10 cellular contexts compared by ENCODE assay signal in the genomic region with DNA sequence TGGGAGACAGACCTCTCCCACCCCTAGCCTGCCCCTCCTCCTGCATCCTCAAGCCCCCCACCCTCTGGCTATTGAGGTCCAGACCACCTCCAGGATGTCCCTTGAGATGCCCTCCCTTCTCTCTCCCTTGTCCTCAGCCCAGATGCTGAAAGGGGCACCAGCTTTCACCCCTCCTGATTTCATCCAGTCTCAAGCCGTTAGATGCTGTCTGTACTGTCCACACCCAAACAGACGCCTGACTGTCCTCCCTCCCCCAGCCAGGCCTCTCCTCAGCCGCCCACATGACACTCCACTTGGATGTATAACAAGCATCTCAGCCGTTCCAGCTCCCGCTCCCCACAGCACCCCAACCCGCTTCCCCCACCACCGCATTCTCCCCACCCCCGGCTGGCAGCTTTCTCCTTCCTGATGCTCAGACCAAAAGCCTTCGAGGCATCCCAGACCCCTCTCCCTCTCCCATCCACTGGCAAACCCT. TPM values are rescaled to one million over a fixed set of nuclear protein-coding genes. Genes with fewer than 3 reads are reported as not detected.
DNase-seq lines count a peak whose midpoint lies in the region; ATAC-seq, FAIRE-seq and TF ChIP-seq lines count a peak whose summit lies in the region.
"Had no signal": no experiment of that assay in that cellular context is flagged by ENCODE, and none has a peak within 500 bp of the region (broad histone marks: within the 10 kb centered on the region; RNA-seq: fewer than 3 reads in every experiment).

No MANE protein-coding gene starts in this region.

- FAIRE-seq in GM12892 (lab: Jason Lieb, UNC) = no peak

- no peaks in the 10 kb centered on the region for H3K27me3 Mint-ChIP-seq in activated CD4-positive, alpha-beta memory T cell treated with anti-CD3 and anti-CD28 coated beads for 36 hours
- H3K27me3 Mint-ChIP-seq in activated CD4-positive, alpha-beta memory T cell treated with anti-CD3 and anti-CD28 coated beads, Interleukin-2, amount 10 ng/mL, durations not matched to agents 7 days and 5 days = no peaks in the 10 kb centered on the region
- no peaks in the 10 kb centered on the region for H3K27me3 Mint-ChIP-seq in activated T-helper 17 cell treated with anti-CD3 and anti-CD28 coated beads, Interleukin-2, amount 50 U/mL, for 72 hours
- no peaks in the 10 kb centered on the region for H3K27me3 Mint-ChIP-seq in stimulated activated naive CD8-positive, alpha-beta T cell treated with anti-CD3 and anti-CD28 coated beads, Interleukin-15, amount 100 ng/mL, for 72 hours

- H3K27ac Mint-ChIP-seq in activated CD4-positive, alpha-beta memory T cell treated with anti-CD3 and anti-CD28 coated beads for 36 hours = peak overlapping the region; percentile 77
- H3K27ac Mint-ChIP-seq in activated CD4-positive, alpha-beta memory T cell treated with anti-CD3 and anti-CD28 coated beads, Interleukin-2, amount 10 ng/mL, durations not matched to agents 7 days and 5 days = no peak overlapping the region
- peak overlapping the region; percentile 70 for H3K27ac Mint-ChIP-seq in activated T-helper 17 cell treated with anti-CD3 and anti-CD28 coated beads, Interleukin-2, amount 50 U/mL, for 72 hours
- H3K27ac Mint-ChIP-seq in stimulated activated naive CD8-positive, alpha-beta T cell treated with anti-CD3 and anti-CD28 coated beads, Interleukin-15, amount 100 ng/mL, for 72 hours = peak overlapping the region; percentile 92 to 95

- peaks cover 55% of the 10 kb centered on the region for H3K4me1 Mint-ChIP-seq in activated CD4-positive, alpha-beta memory T cell treated with anti-CD3 and anti-CD28 coated beads for 36 hours (ENCODE audit: low read depth)
- H3K4me1 Mint-ChIP-seq in activated CD4-positive, alpha-beta memory T cell treated with anti-CD3 and anti-CD28 coated beads, Interleukin-2, amount 10 ng/mL, durations not matched to agents 7 days and 5 days = peaks cover 35% of the 10 kb centered on the region
- peaks cover 40% of the 10 kb centered on the region for H3K4me1 Mint-ChIP-seq in activated T-helper 17 cell treated with anti-CD3 and anti-CD28 coated beads, Interleukin-2, amount 50 U/mL, for 72 hours
- H3K4me1 Mint-ChIP-seq in stimulated activated naive CD8-positive, alpha-beta T cell treated with anti-CD3 and anti-CD28 coated beads, Interleukin-15, amount 100 ng/mL, for 72 hours = peaks cover 92% of the 10 kb centered on the region

- H3K4me3 Mint-ChIP-seq in activated CD4-positive, alpha-beta memory T cell treated with anti-CD3 and anti-CD28 coated beads for 36 hours = no peak overlapping the region
- H3K4me3 Mint-ChIP-seq in activated CD4-positive, alpha-beta memory T cell treated with anti-CD3 and anti-CD28 coated beads, Interleukin-2, amount 10 ng/mL, durations not matched to agents 7 days and 5 days = no peak overlapping the region
- H3K4me3 Mint-ChIP-seq in activated T-helper 17 cell treated with anti-CD3 and anti-CD28 coated beads, Interleukin-2, amount 50 U/mL, for 72 hours = peak overlapping the region; percentile 57
- H3K4me3 Mint-ChIP-seq in stimulated activated naive CD8-positive, alpha-beta T cell treated with anti-CD3 and anti-CD28 coated beads, Interleukin-15, amount 100 ng/mL, for 72 hours = peak overlapping the region; percentile 47 to 55

- no peaks in the 10 kb centered on the region for H3K9me3 Mint-ChIP-seq in activated CD4-positive, alpha-beta memory T cell treated with anti-CD3 and anti-CD28 coated beads for 36 hours
- H3K9me3 Mint-ChIP-seq in activated CD4-positive, alpha-beta memory T cell treated with anti-CD3 and anti-CD28 coated beads, Interleukin-2, amount 10 ng/mL, durations not matched to agents 7 days and 5 days = no peaks in the 10 kb centered on the region
- no peaks in the 10 kb centered on the region for H3K9me3 Mint-ChIP-seq in activated T-helper 17 cell treated with anti-CD3 and anti-CD28 coated beads, Interleukin-2, amount 50 U/mL, for 72 hours
- H3K9me3 Mint-ChIP-seq in stimulated activated naive CD8-positive, alpha-beta T cell treated with anti-CD3 and anti-CD28 coated beads, Interleukin-15, amount 100 ng/mL, for 72 hours = no peaks in the 10 kb centered on the region

- H3K36me3 Mint-ChIP-seq in activated CD4-positive, alpha-beta memory T cell treated with anti-CD3 and anti-CD28 coated beads for 36 hours = no peaks in the 10 kb centered on the region
- H3K36me3 Mint-ChIP-seq in activated CD4-positive, alpha-beta memory T cell treated with anti-CD3 and anti-CD28 coated beads, Interleukin-2, amount 10 ng/mL, durations not matched to agents 7 days and 5 days (ENCODE audit: low read depth) = no peaks in the 10 kb centered on the region
- H3K36me3 Mint-ChIP-seq in activated T-helper 17 cell treated with anti-CD3 and anti-CD28 coated beads, Interleukin-2, amount 50 U/mL, for 72 hours (ENCODE audit: low read depth) = no peaks in the 10 kb centered on the region

- no peak for DNase-seq in activated CD4-positive, alpha-beta memory T cell treated with anti-CD3 and anti-CD28 coated beads for 36 hours
- no peak for DNase-seq in activated CD4-positive, alpha-beta memory T cell treated with anti-CD3 and anti-CD28 coated beads, Interleukin-2, amount 10 ng/mL, durations not matched to agents 7 days and 5 days
- DNase-seq in hepatic stellate cell (ENCODE audit: low spot score) (peak; percentile 63), NCI-H146 (lab: John Stamatoyannopoulos, UW) (no peak), NCI-H1694 treated with DMSO at 0.1 percent for 48 hours (lab: John Stamatoyannopoulos, UW) (no peak), GM12892 (ENCODE audit: insufficient read length) (no peak)
- DNase-seq in stimulated activated naive CD8-positive, alpha-beta T cell treated with anti-CD3 and anti-CD28 coated beads, Interleukin-15, amount 100 ng/mL, for 72 hours = no peak
- DNase-seq: NCI-H2029, sigmoid colon had no signal

- TF ChIP-seq POLR2A in GM12892 (IDR thresholded peaks at IDR 0.05; ENCODE audit: low read depth, low read length) = no peak

- ATAC-seq in activated T-helper 17 cell treated with anti-CD3 and anti-CD28 coated beads, Interleukin-2, amount 50 U/mL, for 72 hours (replicated peaks) = no peak
- ATAC-seq in stimulated activated naive CD8-positive, alpha-beta T cell treated with anti-CD3 and anti-CD28 coated beads, Interleukin-15, amount 100 ng/mL, for 72 hours = no peak

- POLR2A ChIA-PET in activated CD4-positive, alpha-beta memory T cell treated with anti-CD3 and anti-CD28 coated beads for 36 hours (lab: Charles Lee) = interaction anchor here (1.2 kb wide), 1 partner anchor 8 kb away, joined by 3 read pairs; no protein-coding TSS in a partner anchor
- POLR2A ChIA-PET in activated CD4-positive, alpha-beta memory T cell treated with anti-CD3 and anti-CD28 coated beads, Interleukin-2, amount 10 ng/mL, durations not matched to agents 7 days and 5 days (lab: Charles Lee) = interaction anchor here (0.7 to 3.0 kb wide), 2 partner anchors 8 to 10 kb away, joined by 3 to 14 read pairs; no protein-coding TSS in a partner anchor

- CTCF ChIA-PET in activated CD4-positive, alpha-beta memory T cell treated with anti-CD3 and anti-CD28 coated beads for 36 hours (lab: Charles Lee) = interaction anchor here (4.9 kb wide), 1 partner anchor 10 kb away, joined by 27 read pairs; no protein-coding TSS in a partner anchor
- CTCF ChIA-PET in activated CD4-positive, alpha-beta memory T cell treated with anti-CD3 and anti-CD28 coated beads, Interleukin-2, amount 10 ng/mL, durations not matched to agents 7 days and 5 days (lab: Charles Lee) = interaction anchor here (1.7 kb wide), 1 partner anchor 10 kb away, joined by 7 read pairs; no protein-coding TSS in a partner anchor

- intact Hi-C loops in activated CD4-positive, alpha-beta memory T cell treated with anti-CD3 and anti-CD28 coated beads for 36 hours (cut with micrococcal nuclease) = no loop called here

RNA-seq across cellular contexts. Expression of a gene that starts 25.0 kb away (rescaled TPM):
- total RNA-seq in activated CD4-positive, alpha-beta memory T cell treated with anti-CD3 and anti-CD28 coated beads for 36 hours = under 1 TPM in 1 of 2 experiments, not detected in 1; 0.29 TPM
- not detected for total RNA-seq in activated CD4-positive, alpha-beta memory T cell treated with anti-CD3 and anti-CD28 coated beads, Interleukin-2, amount 10 ng/mL, durations not matched to agents 7 days and 5 days
- not detected for total RNA-seq in activated T-helper 17 cell treated with anti-CD3 and anti-CD28 coated beads, Interleukin-2, amount 50 U/mL, for 72 hours
- 1.5 TPM for polyA plus RNA-seq in GM12892 (2012; ENCODE audit: missing spikeins)

RNA-seq across cellular contexts. Expression of a gene that starts 41.3 kb away (rescaled TPM):
- 10 to 100 TPM; 65.9 to 68.4 TPM for total RNA-seq in activated CD4-positive, alpha-beta memory T cell treated with anti-CD3 and anti-CD28 coated beads for 36 hours
- total RNA-seq in activated CD4-positive, alpha-beta memory T cell treated with anti-CD3 and anti-CD28 coated beads, Interleukin-2, amount 10 ng/mL, durations not matched to agents 7 days and 5 days = 1 to 10 TPM; 3.8 to 4.3 TPM
- 10 to 100 TPM; 11.7 to 44.9 TPM for total RNA-seq in activated T-helper 17 cell treated with anti-CD3 and anti-CD28 coated beads, Interleukin-2, amount 50 U/mL, for 72 hours
- 61.4 TPM for polyA plus RNA-seq in GM12892 (2012; ENCODE audit: missing spikeins)

Comparison
In these comparisons a context has a peak if more than half of its experiments do, and no peak if none do; other contexts are left out.
1. H3K4me3 Mint-ChIP-seq: peak in activated T-helper 17 cell treated with anti-CD3 and anti-CD28 coated beads, Interleukin-2, amount 50 U/mL, for 72 hours (single experiment) and stimulated activated naive CD8-positive, alpha-beta T cell treated with anti-CD3 and anti-CD28 coated beads, Interleukin-15, amount 100 ng/mL, for 72 hours (2 of 2); none in activated CD4-positive, alpha-beta memory T cell treated with anti-CD3 and anti-CD28 coated beads for 36 hours (single experiment) and activated CD4-positive, alpha-beta memory T cell treated with anti-CD3 and anti-CD28 coated beads, Interleukin-2, amount 10 ng/mL, durations not matched to agents 7 days and 5 days (single experiment).